In genomic region chr5:14178671-14179211, GRCh38 we compare ENCODE assay signal across 12 cellular contexts. TPM values are rescaled to one million over a fixed set of nuclear protein-coding genes. Genes with fewer than 3 reads are reported as not detected.
A peak's percentile ranks its signal among the peaks of the same experiment; 100 is the strongest.
DNase-seq lines count a peak whose midpoint lies in the region; ATAC-seq and TF ChIP-seq lines count a peak whose summit lies in the region.
"Had no signal": no experiment of that assay in that cellular context is flagged by ENCODE, and none has a peak within 500 bp of the region (broad histone marks: within the 10 kb centered on the region; RNA-seq: fewer than 3 reads in every experiment).

No MANE protein-coding gene starts in this region.

- peak; percentile 43 for ATAC-seq in foreskin keratinocyte
- ATAC-seq: stimulated activated naive B cell treated with anti-CD40 and anti-IgM and Interleukin-4, amounts not matched to agents 10 μg/mL and 1 μg/mL and 100 μg/mL, for 72 hours had no signal

- DNase-seq in H7 = peak; percentile 72
- peak; percentile 21 for DNase-seq in T1000 (lab: John Stamatoyannopoulos, UW)
- DNase-seq in foreskin keratinocyte = no peak
- peak; percentile 88 for DNase-seq in skeletal muscle cell (ENCODE audit: low read depth)
- no peak for DNase-seq in HPDE6-E6E7 (ENCODE audit: extremely low spot score)
- no peak for DNase-seq in NCI-H187 (lab: John Stamatoyannopoulos, UW)
- no peak for DNase-seq in lower leg skin (ENCODE audit: low spot score in 2 of 2)
- DNase-seq in NCI-H526 treated with DMSO at 0.1 percent for 48 hours (lab: John Stamatoyannopoulos, UW) = no peak
- DNase-seq: DMS79 treated with DMSO at 0.1 percent for 48 hours; dorsolateral prefrontal cortex; NCI-H2029; stimulated activated naive B cell treated with anti-CD40 and anti-IgM and Interleukin-4, amounts not matched to agents 10 μg/mL and 1 μg/mL and 100 μg/mL, for 72 hours had no signal

- WGBS in lower leg skin, 2 donors = 59 to 68% methylated on average over 10 of the region's 10 CpGs

- H3K4me1 ChIP-seq in foreskin keratinocyte = peaks cover 72% of the 10 kb centered on the region

- TF ChIP-seq CTCF in foreskin keratinocyte (conservative IDR thresholded peaks at IDR 0.05) (no peak), lower leg skin (IDR thresholded peaks at IDR 0.05) (no peak)

- no peaks in the 10 kb centered on the region for H3K27me3 ChIP-seq in H7 (ENCODE audit: control insufficient read depth, insufficient read depth, low read length)
- H3K27me3 ChIP-seq in foreskin keratinocyte = no peaks in the 10 kb centered on the region
- H3K27me3 ChIP-seq: dorsolateral prefrontal cortex had no signal

- H3K4me3 ChIP-seq in H7 (ENCODE audit: insufficient read depth, low read depth, low read length) = no peak overlapping the region
- H3K4me3 ChIP-seq in skeletal muscle cell (ENCODE audit: low read depth, low read length) = no peak overlapping the region
- H3K4me3 ChIP-seq in lower leg skin (ENCODE audit: low read depth, poor library complexity, severe bottlenecking) = no peak overlapping the region
- H3K4me3 ChIP-seq: dorsolateral prefrontal cortex had no signal

- no peaks in the 10 kb centered on the region for H3K36me3 ChIP-seq in H7 (replicated peaks; ENCODE audit: control insufficient read depth, insufficient read depth, low read length)

- H3K27ac ChIP-seq in foreskin keratinocyte = peak overlapping the region; percentile 4
- H3K27ac ChIP-seq: dorsolateral prefrontal cortex had no signal

- no peak for TF ChIP-seq POLR2A in lower leg skin (IDR thresholded peaks at IDR 0.05)

- intact Hi-C loops in lower leg skin (cut with DNase I; ENCODE audit: low total_unique reads) = no loop called here

RNA-seq across cellular contexts. Expression of gene TRIO, which starts 35.6 kb away (rescaled TPM):
- 39.7 and 49.3 TPM in 2 replicates for total RNA-seq in H7 (2014; rRNA removed; shearing (Covaris generic))
- total RNA-seq in foreskin keratinocyte = 73.7 and 95.9 TPM in 2 replicates
- polyA plus RNA-seq in foreskin keratinocyte = 18.1 and 18.4 TPM in 2 replicates
- 100 to 1,000 TPM in 1 of 4 donors, 10 to 100 TPM in 3; 47.8 to 101 (median 64.5) TPM for total RNA-seq in lower leg skin

Comparison
In these comparisons a context has a peak if more than half of its experiments do, and no peak if none do; other contexts are left out.
1. DNase-seq: peak in H7 (single experiment), T1000 (single experiment) and skeletal muscle cell (single experiment); none in foreskin keratinocyte (0 of 2), HPDE6-E6E7 (single experiment), NCI-H187 (0 of 2), lower leg skin (0 of 2) and NCI-H526 treated with DMSO at 0.1 percent for 48 hours (single experiment).